In the genomic region with DNA sequence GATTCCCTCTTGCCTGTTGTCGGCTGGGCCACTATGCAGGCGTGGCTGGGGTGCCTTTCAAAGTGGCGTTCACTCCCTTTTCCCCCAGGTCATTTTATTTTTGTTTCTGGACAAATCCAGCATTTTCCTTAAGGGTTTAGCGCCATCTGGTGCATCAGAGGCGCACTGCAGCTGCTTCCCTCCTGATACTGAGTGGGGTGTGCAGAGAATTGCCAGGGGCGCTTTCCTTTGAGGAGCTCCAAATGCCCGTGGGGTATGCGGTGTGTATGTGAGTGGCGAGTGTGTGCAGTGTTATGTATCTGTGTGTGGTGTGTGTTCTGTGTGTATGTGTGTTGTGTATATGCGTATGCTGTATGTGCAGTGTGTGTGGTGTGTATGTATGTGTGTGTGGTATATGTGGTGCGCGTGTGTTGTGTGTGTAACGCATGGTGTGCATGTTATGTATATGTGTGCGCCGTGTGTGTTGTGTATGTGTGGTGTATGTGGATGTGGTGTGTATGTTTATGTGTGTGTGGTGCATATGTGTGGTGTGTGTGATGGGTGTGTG, we compare ENCODE assay signal across 8 cellular contexts.
DNase-seq lines count a peak whose midpoint lies in the region; FAIRE-seq and TF ChIP-seq lines count a peak whose summit lies in the region.

No MANE protein-coding gene starts in this region.

- no peak overlapping the region for H3K27ac ChIP-seq in uterus

- TF ChIP-seq CTCF in GM13976 (IDR thresholded peaks at IDR 0.05; ENCODE audit: borderline replicate concordance, control extremely low read depth, extremely low read depth, insufficient read depth, missing control alignments) (peak; percentile 97), uterus (IDR thresholded peaks at IDR 0.05) (peak; percentile 86 to 99 (median 94))

- H3K9me3 ChIP-seq in uterus = no peaks in the 10 kb centered on the region

- intact Hi-C loops in uterus (cut with DNase I; ENCODE audit: low total_unique reads) = loop anchor here (5.0 to 10.0 kb wide), 2 partner anchors 237 to 449 kb away; no protein-coding TSS in a partner anchor

- no peak for FAIRE-seq in HTR-8/SVneo (lab: Jason Lieb, UNC)

- no peak overlapping the region for H3K4me3 ChIP-seq in uterus

- no peaks in the 10 kb centered on the region for H3K4me1 ChIP-seq in uterus

- no peaks in the 10 kb centered on the region for H3K27me3 ChIP-seq in uterus

- DNase-seq in ACHN (peak; percentile 63), GM13976 (ENCODE audit: low spot score) (peak; percentile 72), HTR-8/SVneo (ENCODE audit: insufficient read length, low spot score) (peak; percentile 53), RPMI7951 (ENCODE audit: low read depth) (peak; percentile 70), glomerular endothelial cell (ENCODE audit: extremely low read depth, low read depth, low spot score) (peak; percentile 18), pons (ENCODE audit: low spot score) (peak; percentile 74), uterus (peak; percentile 70 to 75)
- DNase-seq in activated gamma-delta T cell treated with anti-CD3 and anti-CD28 coated beads, Interleukin-2, amount 50 U/mL, for 16 hours (ENCODE audit: low read depth) = peak; percentile 29

- in situ Hi-C loops in ACHN (cut with HindIII; ENCODE audit: low pct_ligation_motif_present, low pct_unique_long_range_greater_than_20kb, low sequenced_read_pairs) (no loop called here), GM13976 (cut with MboI; ENCODE audit: low sequenced_read_pairs, unreplicated experiment) (loop anchor here (5.0 to 10.0 kb wide), 3 partner anchors 229 to 639 kb away; no protein-coding TSS in a partner anchor)

- no peaks in the 10 kb centered on the region for H3K36me3 ChIP-seq in uterus

- TF ChIP-seq POLR2A in uterus (IDR thresholded peaks at IDR 0.05) = no peak

Comparison
In these comparisons a context has a peak if more than half of its experiments do, and no peak if none do; other contexts are left out.
1. DNase-seq: peak in every context shown above with its lines; median percentile 74 in pons; 72 in uterus; 72 in GM13976; 70 in RPMI7951; 63 in ACHN; 53 in HTR-8/SVneo; 29 in activated gamma-delta T cell treated with anti-CD3 and anti-CD28 coated beads, Interleukin-2, amount 50 U/mL, for 16 hours; 18 in glomerular endothelial cell.